In the genomic region with DNA sequence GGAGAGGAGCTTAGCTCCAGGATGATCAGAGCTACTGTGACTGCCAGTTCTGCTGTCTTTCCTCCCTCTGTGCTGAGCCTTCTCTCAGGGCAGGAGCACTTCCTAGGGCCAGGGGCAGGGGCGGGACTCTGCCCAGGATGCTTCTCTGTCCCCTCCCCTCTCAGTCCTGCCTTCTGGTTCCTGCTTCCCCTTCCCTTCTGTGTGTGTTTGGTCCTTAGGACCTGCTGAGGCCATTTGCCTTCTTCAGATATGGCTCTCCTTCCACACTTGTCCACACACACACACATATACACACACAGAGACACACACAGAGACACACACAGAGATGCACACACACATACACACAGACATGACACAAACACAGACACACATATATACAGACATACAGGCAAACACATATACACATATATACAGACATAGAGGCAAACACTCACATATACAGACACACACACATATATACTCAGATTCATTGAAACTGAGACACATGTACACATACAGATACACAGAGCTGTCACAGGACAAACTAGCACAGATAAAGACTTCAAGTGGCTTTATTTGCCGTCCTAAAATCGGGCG, we compare ENCODE assay signal across 23 cellular contexts. TPM values are rescaled to one million over a fixed set of nuclear protein-coding genes. Genes with fewer than 3 reads are reported as not detected.
DNase-seq lines count a peak whose midpoint lies in the region; ATAC-seq, FAIRE-seq and TF ChIP-seq lines count a peak whose summit lies in the region.
"Had no signal": no experiment of that assay in that cellular context is flagged by ENCODE, and none has a peak within 500 bp of the region (broad histone marks: within the 10 kb centered on the region; RNA-seq: fewer than 3 reads in every experiment).

No MANE protein-coding gene starts in this region.

- in situ Hi-C loops in G401 (cut with HindIII; ENCODE audit: low sequenced_read_pairs): no loop called here

- peak; percentile 64 for ATAC-seq in esophagus mucosa

- no peak for TF ChIP-seq POLR2A in H54 (IDR thresholded peaks at IDR 0.05; ENCODE audit: low read depth, low read length)

- DNase-seq in G401 (ENCODE audit: low spot score): peak; percentile 29
- peak; percentile 47 for DNase-seq in LoVo (ENCODE audit: low spot score)
- peak; percentile 75 for DNase-seq in NOMO-1 treated with dmso at 0.1 percent for 144 hours (lab: John Stamatoyannopoulos, UW; ENCODE audit: unreplicated experiment)
- DNase-seq in cerebellar nuclear complex (lab: John Stamatoyannopoulos, UW): no peak
- no peak for DNase-seq in KG1 (lab: John Stamatoyannopoulos, UW)
- no peak for DNase-seq in NCI-H526 (lab: John Stamatoyannopoulos, UW)
- no peak for DNase-seq in H54 (ENCODE audit: insufficient read length, low spot score)
- DNase-seq: Caco-2; CD4-positive, alpha-beta T cell; GOT3; Karpas-422; MG63; NCI-H1694 treated with DMSO at 0.1 percent for 48 hours; NCI-H2227 treated with DMSO at 0.1 percent for 48 hours; NCI-H524; Peyer's patch; SW 1271; T-helper 2 cell had no signal

- no peak for FAIRE-seq in H54 (lab: Jason Lieb, UNC)
- FAIRE-seq: GM12891 had no signal

RNA-seq across cellular contexts. Expression of gene CD177, which starts 22.0 kb away (rescaled TPM):
- total RNA-seq in G401 (2014; rRNA removed; shearing (Covaris generic)): 443 and 498 TPM in 2 replicates
- 2.4 TPM for total RNA-seq in esophagus mucosa
- total RNA-seq: B cell; Caco-2; CD4-positive, alpha-beta T cell; Daoy; Peyer's patch; SK-MEL-5 had no signal

Comparison
In these comparisons a context has a peak if more than half of its experiments do, and no peak if none do; other contexts are left out.
1. DNase-seq: peak in G401 (single experiment), LoVo (single experiment) and NOMO-1 treated with dmso at 0.1 percent for 144 hours (single experiment); none in cerebellar nuclear complex (0 of 2), KG1 (single experiment), NCI-H526 (0 of 2) and H54 (single experiment).
2. RNA of gene CD177, which starts 22.0 kb away (total RNA-seq): 443 to 498 TPM in G401; 2.4 TPM in esophagus mucosa (single experiment); every median in the first group is over 100 times any median in the second.